ENCODE assay signal across 24 cellular contexts in genomic region chr7:70787275-70787674, GRCh38.
DNase-seq lines count a peak whose midpoint lies in the region; ATAC-seq, FAIRE-seq and TF ChIP-seq lines count a peak whose summit lies in the region.
"Had no signal": no experiment of that assay in that cellular context is flagged by ENCODE, and none has a peak within 500 bp of the region (broad histone marks: within the 10 kb centered on the region; RNA-seq: fewer than 3 reads in every experiment).

No MANE protein-coding gene starts in this region.

- CTCF ChIA-PET in activated naive CD4-positive, alpha-beta T cell treated with anti-CD3 and anti-CD28 coated beads for 36 hours (lab: Charles Lee) = no interaction called here

- H3K9ac ChIP-seq in endodermal cell (ENCODE audit: extremely low read depth, low read length, poor library complexity, severe bottlenecking) = no peak overlapping the region

- DNase-seq in activated naive CD4-positive, alpha-beta T cell treated with Interleukin-2 at 50 U/mL for 16 hours = peak; percentile 9
- no peak for DNase-seq in activated naive CD4-positive, alpha-beta T cell treated with anti-CD3 and anti-CD28 coated beads for 36 hours
- DNase-seq in T-helper 17 cell (no peak), endodermal cell (peak; percentile 22), neural crest cell (ENCODE audit: low read depth, low spot score) (no peak), frontal cortex (ENCODE audit: low spot score in 2 of 2) (no peak), NCI-H1436 treated with DMSO at 0.1 percent for 48 hours (lab: John Stamatoyannopoulos, UW) (no peak), SHP77 treated with DMSO at 0.1 percent for 48 hours (lab: John Stamatoyannopoulos, UW) (no peak)
- DNase-seq: activated gamma-delta T cell; body of pancreas; DND-41; dorsolateral prefrontal cortex; mammary epithelial cell; NCI-H1092; NCI-H187; NCI-H2171; NCI-H524; stimulated activated CD4-positive, alpha-beta T cell treated with anti-CD3 and anti-CD28 coated beads, Interleukin-4, amount 100 ng/mL, for 4 hours; stimulated activated naive B cell treated with anti-CD40 and anti-IgM and Interleukin-4, amounts not matched to agents 10 μg/mL and 1 μg/mL and 100 μg/mL, for 72 hours; testis had no signal

- H3K9me3 Mint-ChIP-seq in activated naive CD4-positive, alpha-beta T cell treated with anti-CD3 and anti-CD28 coated beads for 36 hours = peaks cover 2% of the 10 kb centered on the region
- no peaks in the 10 kb centered on the region for H3K9me3 Mint-ChIP-seq in endodermal cell
- H3K9me3 Mint-ChIP-seq in neural crest cell = no peaks in the 10 kb centered on the region
- H3K9me3 Mint-ChIP-seq: IgD-negative memory B cell; stimulated activated naive B cell treated with anti-CD40 and anti-IgM and Interleukin-4, amounts not matched to agents 10 μg/mL and 1 μg/mL and 100 μg/mL, for 72 hours had no signal

- H3K4me1 ChIP-seq in endodermal cell (ENCODE audit: control insufficient read depth, insufficient read depth, low read length) = no peaks in the 10 kb centered on the region
- H3K4me1 ChIP-seq: body of pancreas, testis had no signal

- ATAC-seq in T-helper 17 cell = no peak
- ATAC-seq: body of pancreas; Panc1; sciatic nerve; stimulated activated naive B cell treated with anti-CD40 and anti-IgM and Interleukin-4, amounts not matched to agents 10 μg/mL and 1 μg/mL and 100 μg/mL, for 72 hours had no signal

- 92% methylated on average over 25 of the region's 25 CpGs for WGBS in endodermal cell (ENCODE audit: insufficient coverage in 1 of 2, insufficient read length in 1 of 2), 2 experiments

- no peak overlapping the region for H3K27ac ChIP-seq in endodermal cell (ENCODE audit: low read depth, low read length)
- H3K27ac ChIP-seq: body of pancreas, dorsolateral prefrontal cortex, testis had no signal

- no peaks in the 10 kb centered on the region for H3K4me1 Mint-ChIP-seq in activated naive CD4-positive, alpha-beta T cell treated with anti-CD3 and anti-CD28 coated beads for 36 hours (ENCODE audit: low read depth)
- peaks cover 27% of the 10 kb centered on the region for H3K4me1 Mint-ChIP-seq in T-helper 17 cell
- no peaks in the 10 kb centered on the region for H3K4me1 Mint-ChIP-seq in endodermal cell
- peaks cover 10% of the 10 kb centered on the region for H3K4me1 Mint-ChIP-seq in neural crest cell
- H3K4me1 Mint-ChIP-seq: IgD-negative memory B cell; stimulated activated naive B cell treated with anti-CD40 and anti-IgM and Interleukin-4, amounts not matched to agents 10 μg/mL and 1 μg/mL and 100 μg/mL, for 72 hours had no signal

- no peak for TF ChIP-seq CTCF in endodermal cell (conservative IDR thresholded peaks at IDR 0.05)
- TF ChIP-seq CTCF in neural crest cell (conservative IDR thresholded peaks at IDR 0.05) = no peak

- no peak overlapping the region for H3K4me3 Mint-ChIP-seq in activated naive CD4-positive, alpha-beta T cell treated with anti-CD3 and anti-CD28 coated beads for 36 hours
- H3K4me3 Mint-ChIP-seq in T-helper 17 cell (peak overlapping the region; percentile 84), endodermal cell (no peak overlapping the region), neural crest cell (no peak overlapping the region)
- H3K4me3 Mint-ChIP-seq: IgD-negative memory B cell; stimulated activated naive B cell treated with anti-CD40 and anti-IgM and Interleukin-4, amounts not matched to agents 10 μg/mL and 1 μg/mL and 100 μg/mL, for 72 hours had no signal

- H3K4me3 ChIP-seq in endodermal cell (ENCODE audit: low read length) = no peak overlapping the region
- H3K4me3 ChIP-seq: body of pancreas, dorsolateral prefrontal cortex, testis had no signal

- peaks cover 94% of the 10 kb centered on the region for H3K36me3 ChIP-seq in endodermal cell (ENCODE audit: control insufficient read depth, insufficient read depth, low read length)

- no peaks in the 10 kb centered on the region for H3K27me3 Mint-ChIP-seq in activated naive CD4-positive, alpha-beta T cell treated with anti-CD3 and anti-CD28 coated beads for 36 hours (ENCODE audit: low read depth)
- H3K27me3 Mint-ChIP-seq in T-helper 17 cell (no peaks in the 10 kb centered on the region), endodermal cell (ENCODE audit: insufficient read depth) (no peaks in the 10 kb centered on the region), neural crest cell (ENCODE audit: low read depth) (no peaks in the 10 kb centered on the region)
- H3K27me3 Mint-ChIP-seq: IgD-negative memory B cell; stimulated activated naive B cell treated with anti-CD40 and anti-IgM and Interleukin-4, amounts not matched to agents 10 μg/mL and 1 μg/mL and 100 μg/mL, for 72 hours had no signal

- H3K27ac Mint-ChIP-seq in activated naive CD4-positive, alpha-beta T cell treated with anti-CD3 and anti-CD28 coated beads for 36 hours = no peak overlapping the region
- peak overlapping the region; percentile 98 for H3K27ac Mint-ChIP-seq in T-helper 17 cell
- H3K27ac Mint-ChIP-seq in endodermal cell = no peak overlapping the region
- H3K27ac Mint-ChIP-seq in neural crest cell (ENCODE audit: unreplicated experiment) = peak overlapping the region; percentile 37
- H3K27ac Mint-ChIP-seq: IgD-negative memory B cell; stimulated activated naive B cell treated with anti-CD40 and anti-IgM and Interleukin-4, amounts not matched to agents 10 μg/mL and 1 μg/mL and 100 μg/mL, for 72 hours had no signal

- FAIRE-seq in frontal cortex (lab: Jason Lieb, UNC) = no peak
- FAIRE-seq: urothelium cell line had no signal

- no peaks in the 10 kb centered on the region for H3K9me3 ChIP-seq in T-helper 17 cell (ENCODE audit: control insufficient read depth, low read length, poor library complexity, severe bottlenecking)
- H3K9me3 ChIP-seq in endodermal cell (ENCODE audit: control insufficient read depth, low read length) = no peaks in the 10 kb centered on the region
- H3K9me3 ChIP-seq: body of pancreas, testis had no signal

- no peaks in the 10 kb centered on the region for H3K36me3 Mint-ChIP-seq in activated naive CD4-positive, alpha-beta T cell treated with anti-CD3 and anti-CD28 coated beads for 36 hours (ENCODE audit: low read depth)
- peaks cover 4% of the 10 kb centered on the region for H3K36me3 Mint-ChIP-seq in T-helper 17 cell (ENCODE audit: low read depth)
- peaks cover 87% of the 10 kb centered on the region for H3K36me3 Mint-ChIP-seq in endodermal cell (ENCODE audit: low read depth)
- H3K36me3 Mint-ChIP-seq in neural crest cell (ENCODE audit: low read depth) = peaks cover 49% of the 10 kb centered on the region

- no peaks in the 10 kb centered on the region for H3K27me3 ChIP-seq in endodermal cell (ENCODE audit: control insufficient read depth, insufficient read depth, low read length, poor library complexity, severe bottlenecking)
- H3K27me3 ChIP-seq: body of pancreas, dorsolateral prefrontal cortex, testis had no signal

- intact Hi-C loops in activated naive CD4-positive, alpha-beta T cell treated with anti-CD3 and anti-CD28 coated beads for 36 hours (cut with micrococcal nuclease) = no loop called here

Comparison
In these comparisons a context has a peak if more than half of its experiments do, and no peak if none do; other contexts are left out.
1. DNase-seq: peak in activated naive CD4-positive, alpha-beta T cell treated with Interleukin-2 at 50 U/mL for 16 hours (single experiment) and endodermal cell (single experiment); none in activated naive CD4-positive, alpha-beta T cell treated with anti-CD3 and anti-CD28 coated beads for 36 hours (single experiment), T-helper 17 cell (0 of 3), neural crest cell (single experiment), frontal cortex (0 of 2), NCI-H1436 treated with DMSO at 0.1 percent for 48 hours (single experiment) and SHP77 treated with DMSO at 0.1 percent for 48 hours (single experiment).
2. H3K27ac Mint-ChIP-seq: peak in T-helper 17 cell (single experiment) and neural crest cell (single experiment); none in activated naive CD4-positive, alpha-beta T cell treated with anti-CD3 and anti-CD28 coated beads for 36 hours (single experiment) and endodermal cell (single experiment).